Comparison of ENCODE assay signal across 8 cellular contexts in the genomic region with DNA sequence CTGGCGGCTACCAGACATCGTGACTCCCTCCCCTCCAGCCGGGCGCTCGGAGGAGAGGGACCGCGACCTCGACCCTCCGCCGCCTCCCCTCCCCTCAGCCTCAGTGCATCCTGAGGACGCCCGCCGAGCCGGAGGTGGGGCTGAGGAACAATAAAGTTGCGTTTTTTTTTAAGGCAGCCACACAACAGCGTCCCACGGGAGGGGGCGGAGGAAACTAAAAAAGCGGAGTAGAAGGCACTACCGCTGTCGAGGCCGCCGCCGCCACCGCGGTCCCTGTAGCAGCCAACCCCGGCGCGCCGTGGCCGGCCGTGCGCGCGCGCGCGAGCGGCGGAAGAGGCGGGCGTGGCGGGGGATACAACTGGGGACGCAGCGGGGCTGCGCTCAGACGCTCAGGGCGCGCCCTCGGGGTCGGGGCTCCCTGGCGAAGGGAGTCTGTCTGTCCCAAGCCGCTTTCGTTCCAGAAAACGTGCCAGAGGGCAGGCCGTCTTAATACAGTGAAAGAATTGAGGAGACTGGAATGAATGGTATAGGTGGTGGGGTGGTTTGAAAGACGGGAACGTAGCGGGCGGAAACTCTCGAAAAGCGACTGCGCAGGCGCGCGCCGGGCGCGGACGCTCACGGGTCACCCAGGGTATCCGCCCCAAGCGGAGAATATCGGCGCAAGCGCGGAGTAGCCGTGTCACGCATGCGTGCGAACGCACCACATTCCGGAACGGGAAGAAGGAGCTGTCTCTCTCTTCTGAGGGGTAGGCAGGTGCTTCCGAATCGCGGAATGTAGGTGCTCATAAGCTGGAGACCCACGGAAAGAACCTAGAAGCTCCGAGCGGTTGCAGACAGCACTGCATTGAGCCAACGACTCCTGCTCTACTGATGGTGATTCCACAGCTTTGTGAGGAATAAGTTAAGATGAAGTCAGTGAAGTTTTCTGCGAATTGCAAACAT. TPM values are rescaled to one million over a fixed set of nuclear protein-coding genes. Genes with fewer than 3 reads are reported as not detected.
A peak's percentile ranks its signal among the peaks of the same experiment; 100 is the strongest.
DNase-seq lines count a peak whose midpoint lies in the region; ATAC-seq and TF ChIP-seq lines count a peak whose summit lies in the region.

COP1 (minus strand) TSS at position 326 of the 942 bp plus-strand sequence; CDS start at position 18, 308 bp downstream.

- no peaks in the 10 kb centered on the region for H3K27me3 ChIP-seq in RWPE2 (ENCODE audit: insufficient read depth, poor library complexity, severe bottlenecking)

- no peaks in the 10 kb centered on the region for H3K9me3 Mint-ChIP-seq in activated T-helper 2 cell treated with anti-CD3 and anti-CD28 coated beads, Interferon-gamma antibody, Interleukin-2, Interleukin-4, amounts not matched to agents 10 μg/mL and 5 μg/mL and 100 μg/mL, durations not matched to agents 14 hours and 24 hours and 36 hours
- no peaks in the 10 kb centered on the region for H3K9me3 Mint-ChIP-seq in natural killer cell treated with Interleukin-12 subunit alpha and Interleukin-12 subunit beta and Interleukin-15 and Interleukin-18, amount 100 ng/mL, for 72 hours

- peaks cover 21% of the 10 kb centered on the region for H3K4me1 Mint-ChIP-seq in activated T-helper 2 cell treated with anti-CD3 and anti-CD28 coated beads, Interferon-gamma antibody, Interleukin-2, Interleukin-4, amounts not matched to agents 10 μg/mL and 5 μg/mL and 100 μg/mL, durations not matched to agents 14 hours and 24 hours and 36 hours (ENCODE audit: low read depth)
- H3K4me1 Mint-ChIP-seq in natural killer cell treated with Interleukin-12 subunit alpha and Interleukin-12 subunit beta and Interleukin-15 and Interleukin-18, amount 100 ng/mL, for 72 hours (ENCODE audit: low read depth in 2 of 2): peaks cover 26 to 33% of the 10 kb centered on the region in 2 donors

- peaks cover 20% of the 10 kb centered on the region for H3K36me3 Mint-ChIP-seq in activated T-helper 2 cell treated with anti-CD3 and anti-CD28 coated beads, Interferon-gamma antibody, Interleukin-2, Interleukin-4, amounts not matched to agents 10 μg/mL and 5 μg/mL and 100 μg/mL, durations not matched to agents 14 hours and 24 hours and 36 hours (ENCODE audit: low read depth)
- no peaks in the 10 kb centered on the region for H3K36me3 Mint-ChIP-seq in natural killer cell treated with Interleukin-12 subunit alpha and Interleukin-12 subunit beta and Interleukin-15 and Interleukin-18, amount 100 ng/mL, for 72 hours

- no peak for TF ChIP-seq CTCF in RWPE2 (IDR thresholded peaks at IDR 0.05; ENCODE audit: poor library complexity, severe bottlenecking)

- peak within 1 kb of the TSS; percentile 70 for H3K4me3 ChIP-seq in RWPE2 (ENCODE audit: severe bottlenecking)

- peak within 1 kb of the TSS; percentile 100 for H3K27ac Mint-ChIP-seq in activated T-helper 2 cell treated with anti-CD3 and anti-CD28 coated beads, Interferon-gamma antibody, Interleukin-2, Interleukin-4, amounts not matched to agents 10 μg/mL and 5 μg/mL and 100 μg/mL, durations not matched to agents 14 hours and 24 hours and 36 hours
- peak within 1 kb of the TSS; percentile 89 to 93 for H3K27ac Mint-ChIP-seq in natural killer cell treated with Interleukin-12 subunit alpha and Interleukin-12 subunit beta and Interleukin-15 and Interleukin-18, amount 100 ng/mL, for 72 hours

- DNase-seq in ELF-1 (ENCODE audit: low read depth, low spot score): peak; percentile 98
- DNase-seq in H4 (ENCODE audit: low spot score): peak; percentile 93
- peak; percentile 95 for DNase-seq in LoVo (ENCODE audit: low spot score)
- DNase-seq in RWPE2 (ENCODE audit: low spot score): peak; percentile 94
- DNase-seq in activated T-helper 2 cell treated with anti-CD3 and anti-CD28 coated beads, Interferon-gamma antibody, Interleukin-2, Interleukin-4, amounts not matched to agents 10 μg/mL and 5 μg/mL and 100 μg/mL, durations not matched to agents 14 hours and 24 hours and 36 hours (ENCODE audit: low spot score): peak; percentile 94
- peak; percentile 92 for DNase-seq in fibroblast of peridontal ligament (ENCODE audit: extremely low read depth)
- DNase-seq in natural killer cell treated with Interleukin-12 subunit alpha and Interleukin-12 subunit beta and Interleukin-15 and Interleukin-18, amount 100 ng/mL, for 72 hours (ENCODE audit: low spot score): peak; percentile 94
- DNase-seq in stimulated activated naive CD8-positive, alpha-beta T cell treated with anti-CD3 and anti-CD28 coated beads, Interleukin-15, Interleukin-2, amounts not matched to agents 100 U/mL and 50 U/mL, for 24 hours: peak; percentile 96

- peaks cover 14% of the 10 kb centered on the region for H3K4me1 ChIP-seq in RWPE2 (ENCODE audit: insufficient read depth, poor library complexity, severe bottlenecking)

- ATAC-seq in RWPE2 (ENCODE audit: low read depth): peak; percentile 89
- ATAC-seq in natural killer cell treated with Interleukin-12 subunit alpha and Interleukin-12 subunit beta and Interleukin-15 and Interleukin-18, amount 100 ng/mL, for 72 hours: peak; percentile 92 to 94
- peak; percentile 88 for ATAC-seq in stimulated activated naive CD8-positive, alpha-beta T cell treated with anti-CD3 and anti-CD28 coated beads, Interleukin-15, Interleukin-2, amounts not matched to agents 100 U/mL and 50 U/mL, for 24 hours

- intact Hi-C loops in activated T-helper 2 cell treated with anti-CD3 and anti-CD28 coated beads, Interferon-gamma antibody, Interleukin-2, Interleukin-4, amounts not matched to agents 10 μg/mL and 5 μg/mL and 100 μg/mL, durations not matched to agents 14 hours and 24 hours and 36 hours (cut with micrococcal nuclease): no loop called here

- H3K4me3 Mint-ChIP-seq in activated T-helper 2 cell treated with anti-CD3 and anti-CD28 coated beads, Interferon-gamma antibody, Interleukin-2, Interleukin-4, amounts not matched to agents 10 μg/mL and 5 μg/mL and 100 μg/mL, durations not matched to agents 14 hours and 24 hours and 36 hours (ENCODE audit: low read depth): peak within 1 kb of the TSS; percentile 99
- peak within 1 kb of the TSS; percentile 93 for H3K4me3 Mint-ChIP-seq in natural killer cell treated with Interleukin-12 subunit alpha and Interleukin-12 subunit beta and Interleukin-15 and Interleukin-18, amount 100 ng/mL, for 72 hours

- no peaks in the 10 kb centered on the region for H3K9me3 ChIP-seq in RWPE2 (ENCODE audit: severe bottlenecking)

- H3K36me3 ChIP-seq in RWPE2 (ENCODE audit: low read depth): no peaks in the 10 kb centered on the region

- peak within 1 kb of the TSS; percentile 80 for H3K27ac ChIP-seq in RWPE2 (ENCODE audit: poor library complexity, severe bottlenecking)

- H3K27me3 Mint-ChIP-seq in activated T-helper 2 cell treated with anti-CD3 and anti-CD28 coated beads, Interferon-gamma antibody, Interleukin-2, Interleukin-4, amounts not matched to agents 10 μg/mL and 5 μg/mL and 100 μg/mL, durations not matched to agents 14 hours and 24 hours and 36 hours (ENCODE audit: low read depth): no peaks in the 10 kb centered on the region
- H3K27me3 Mint-ChIP-seq in natural killer cell treated with Interleukin-12 subunit alpha and Interleukin-12 subunit beta and Interleukin-15 and Interleukin-18, amount 100 ng/mL, for 72 hours: no peaks in the 10 kb centered on the region

RNA-seq across cellular contexts. Expression of gene COP1, which starts in this region (rescaled TPM):
- total RNA-seq in H4 (2014; rRNA removed; shearing (Covaris generic)): 25.9 and 29.4 TPM in 2 replicates
- 47.5 and 52.9 TPM in 2 replicates for total RNA-seq in activated T-helper 2 cell treated with anti-CD3 and anti-CD28 coated beads, Interferon-gamma antibody, Interleukin-2, Interleukin-4, amounts not matched to agents 10 μg/mL and 5 μg/mL and 100 μg/mL, durations not matched to agents 14 hours and 24 hours and 36 hours
- total RNA-seq in natural killer cell treated with Interleukin-12 subunit alpha and Interleukin-12 subunit beta and Interleukin-15 and Interleukin-18, amount 100 ng/mL, for 72 hours: 10 to 100 TPM; 50.6 to 53.3 TPM

Comparison
In these comparisons a context has a peak if more than half of its experiments do, and no peak if none do; other contexts are left out.
1. Peak in every context shown above with its lines: DNase-seq, ATAC-seq, H3K4me3 ChIP-seq and H3K27ac ChIP-seq.